ENCODE assay signal across 25 cellular contexts in genomic region chr3:195867631-195868335, GRCh38. TPM values are rescaled to one million over a fixed set of nuclear protein-coding genes. Genes with fewer than 3 reads are reported as not detected.
A peak's percentile ranks its signal among the peaks of the same experiment; 100 is the strongest.
DNase-seq lines count a peak whose midpoint lies in the region; ATAC-seq, FAIRE-seq and TF ChIP-seq lines count a peak whose summit lies in the region.
"Had no signal": no experiment of that assay in that cellular context is flagged by ENCODE, and none has a peak within 500 bp of the region (broad histone marks: within the 10 kb centered on the region; RNA-seq: fewer than 3 reads in every experiment).

No MANE protein-coding gene starts in this region.

- H3K79me2 ChIP-seq in GM12878 (ENCODE audit: control insufficient read depth, insufficient read depth, low read length), result no peaks in the 10 kb centered on the region

- no peak for FAIRE-seq in GM12878 (lab: Jason Lieb, UNC)
- FAIRE-seq: A204.1, GM19239 had no signal

- TF ChIP-seq CTCF in heart right ventricle (IDR thresholded peaks at IDR 0.05) (no peak), GM12878 (IDR thresholded peaks at IDR 0.05 in 2 of 3, conservative IDR thresholded peaks at IDR 0.05 in 1 of 3; ENCODE audit: control insufficient read depth in 2 of 3, extremely low read depth in 1 of 3, insufficient read depth in 1 of 3, low read depth in 3 of 3, low read length in 3 of 3) (no peak), upper lobe of right lung (IDR thresholded peaks at IDR 0.05) (no peak)

- RAD21 ChIA-PET in GM12878 (lab: Charles Lee; ENCODE audit: unreplicated experiment), result no interaction called here

- H4K91ac ChIP-seq in neuronal stem cell (ENCODE audit: low read depth, low read length, poor library complexity), result no peak overlapping the region

- H3K9ac ChIP-seq in GM12878 (ENCODE audit: control insufficient read depth, insufficient read depth, low read length), result no peak overlapping the region
- H3K9ac ChIP-seq in neuronal stem cell (ENCODE audit: low read depth, low read length, poor library complexity), result peak overlapping the region; percentile 4

- no peaks in the 10 kb centered on the region for H4K20me1 ChIP-seq in GM12878 (ENCODE audit: control insufficient read depth, insufficient read depth)

- DNase-seq in left ventricle myocardium superior, result peak; percentile 23
- DNase-seq in heart right ventricle, result no peak
- no peak for DNase-seq in GM12878 (ENCODE audit: low read depth, low spot score)
- DNase-seq in neuronal stem cell (ENCODE audit: low spot score), result no peak
- peak; percentile 66 for DNase-seq in upper lobe of right lung
- DNase-seq in NCI-H1417 treated with DMSO at 0.1 percent for 48 hours (lab: John Stamatoyannopoulos, UW), result no peak
- no peak for DNase-seq in NCI-H2029 (lab: John Stamatoyannopoulos, UW)
- DNase-seq: Calu3; CD8-positive, alpha-beta memory T cell; GDM1; GOT3; MG63; NCI-H1048; NCI-H1436; NCI-H187 treated with DMSO at 0.1 percent for 48 hours; NCI-H2227 treated with DMSO at 0.1 percent for 48 hours; NCI-H510A treated with DMSO at 0.1 percent for 48 hours; NCI-H748 treated with DMSO at 0.1 percent for 48 hours; NK-92 treated with Interleukin-12 subunit alpha and Interleukin-12 subunit beta, amount 100 ng/mL, for 24 hours; SJCRH30 had no signal

- peak overlapping the region; percentile 82 for H4K8ac ChIP-seq in neuronal stem cell (ENCODE audit: low read depth, low read length)

- no peak overlapping the region for H3K4me2 ChIP-seq in GM12878 (ENCODE audit: control insufficient read depth, insufficient read depth)
- no peak overlapping the region for H3K4me2 ChIP-seq in neuronal stem cell (ENCODE audit: insufficient read depth, low read length, poor library complexity, severe bottlenecking)

- no peak overlapping the region for H3K14ac ChIP-seq in neuronal stem cell (ENCODE audit: low read length)

- intact Hi-C loops in left ventricle myocardium superior (cut with micrococcal nuclease) (no loop called here), heart right ventricle (cut with DNase I) (no loop called here), GM12878 (cut with micrococcal nuclease; ENCODE audit: unreplicated experiment) (no loop called here), upper lobe of right lung (cut with DNase I) (loop anchor here (10.0 kb wide), 1 partner anchor 47 kb away; no protein-coding TSS in a partner anchor)

- no peak overlapping the region for H2BK15ac ChIP-seq in neuronal stem cell (ENCODE audit: low read length)

- TF ChIP-seq EP300 in GM12878 (IDR thresholded peaks at IDR 0.05; ENCODE audit: borderline replicate concordance in 1 of 2, control insufficient read depth in 1 of 2, low read depth in 2 of 2, low read length in 2 of 2), result no peak

- POLR2A ChIA-PET in GM12878 (lab: Charles Lee), result no interaction called here

- TF ChIP-seq RAD21 in GM12878 (IDR thresholded peaks at IDR 0.05; ENCODE audit: insufficient read depth, low read depth, low read length), result no peak

- no peak for ATAC-seq in left ventricle myocardium superior
- ATAC-seq in heart right ventricle, result no peak
- ATAC-seq in GM12878, result no peak
- no peak for ATAC-seq in upper lobe of right lung

- TF ChIP-seq POLR2A in GM12878 (IDR thresholded peaks at IDR 0.05; ENCODE audit: low read depth, low read length), result no peak

- H2BK12ac ChIP-seq in neuronal stem cell (ENCODE audit: low read length), result no peak overlapping the region

- in situ Hi-C loops in GM12878 (cut with MboI), result no loop called here

- H3K4ac ChIP-seq in neuronal stem cell (ENCODE audit: low read length), result no peak overlapping the region

- CTCF ChIA-PET in GM12878 (lab: Yijun Ruan, JAX), result no interaction called here

- TSS peak; percentile 50 for BruUV-seq in GM12878 (replicated peaks; lab: Mats Ljungman, UMichigan)

- H3K4me1 ChIP-seq in heart right ventricle (peaks cover 0 to 15% (median 13%) of the 10 kb centered on the region in 9 donors), GM12878 (ENCODE audit: control insufficient read depth, insufficient read depth, low read length) (no peaks in the 10 kb centered on the region), neuronal stem cell (ENCODE audit: control insufficient read depth in 2 of 2, insufficient read depth in 1 of 2, low read depth in 1 of 2, low read length in 2 of 2) (peaks cover 0 to 2% of the 10 kb centered on the region in 2 donors), upper lobe of right lung (no peaks in the 10 kb centered on the region)
- H3K4me1 ChIP-seq: SJCRH30 had no signal

- H3K27ac ChIP-seq in heart right ventricle (no peak overlapping the region), GM12878 (ENCODE audit: control insufficient read depth, insufficient read depth) (no peak overlapping the region), neuronal stem cell (replicated peaks; ENCODE audit: low read length) (no peak overlapping the region), upper lobe of right lung (no peak overlapping the region)
- H3K27ac ChIP-seq: C4-2B, SJCRH30 had no signal

- H2BK120ac ChIP-seq in neuronal stem cell (ENCODE audit: low read depth, low read length), result no peak overlapping the region

- H2AK5ac ChIP-seq in neuronal stem cell (ENCODE audit: low read depth, low read length), result no peak overlapping the region

- H3K36me3 ChIP-seq in heart right ventricle, result peaks cover 0 to 77% (median 6%) of the 10 kb centered on the region in 9 donors
- peaks cover 0 to 17% of the 10 kb centered on the region in 2 experiments; a peak in 3 of 4 replicates for H3K36me3 ChIP-seq in GM12878 (ENCODE audit: control insufficient read depth in 2 of 2, insufficient read depth in 2 of 2, low read length in 1 of 2)
- peaks cover 10 to 18% of the 10 kb centered on the region in 2 donors for H3K36me3 ChIP-seq in neuronal stem cell (replicated peaks in 1 of 2; ENCODE audit: control insufficient read depth in 2 of 2, insufficient read depth in 2 of 2, low read length in 2 of 2)
- peaks cover 13% of the 10 kb centered on the region for H3K36me3 ChIP-seq in upper lobe of right lung

- H3K9me3 ChIP-seq in heart right ventricle, result no peaks in the 10 kb centered on the region
- no peaks in the 10 kb centered on the region for H3K9me3 ChIP-seq in GM12878 (replicated peaks; ENCODE audit: control insufficient read depth, insufficient read depth, low read length)
- no peaks in the 10 kb centered on the region for H3K9me3 ChIP-seq in neuronal stem cell (replicated peaks in 1 of 2; ENCODE audit: control insufficient read depth in 2 of 2, insufficient read depth in 1 of 2, low read depth in 1 of 2, low read length in 2 of 2)
- no peaks in the 10 kb centered on the region for H3K9me3 ChIP-seq in upper lobe of right lung
- H3K9me3 ChIP-seq: MG63, SJCRH30 had no signal

- H2BK5ac ChIP-seq in neuronal stem cell (ENCODE audit: low read length), result no peak overlapping the region

- SMC1A ChIA-PET in GM12878 (lab: Charles Lee; ENCODE audit: uncharacterized antibody, unreplicated experiment), result no interaction called here

- H3K27me3 ChIP-seq in heart right ventricle (no peaks in the 10 kb centered on the region), GM12878 (replicated peaks in 1 of 2; ENCODE audit: control insufficient read depth in 2 of 2, insufficient read depth in 2 of 2, low read length in 1 of 2) (no peaks in the 10 kb centered on the region), neuronal stem cell (ENCODE audit: control insufficient read depth in 3 of 3, insufficient read depth in 3 of 3, low read depth in 1 of 3, low read length in 3 of 3) (no peaks in the 10 kb centered on the region), upper lobe of right lung (no peaks in the 10 kb centered on the region)
- H3K27me3 ChIP-seq: MG63, SJCRH30 had no signal

- no peak overlapping the region for H3K18ac ChIP-seq in neuronal stem cell (ENCODE audit: low read length)

- peak overlapping the region; percentile 43 for H3K23ac ChIP-seq in neuronal stem cell (ENCODE audit: low read depth, low read length, poor library complexity)

- H3K4me3 ChIP-seq in heart right ventricle (no peak overlapping the region), GM12878 (no peak overlapping the region), neuronal stem cell (ENCODE audit: low read length in 2 of 2) (no peak overlapping the region), upper lobe of right lung (no peak overlapping the region)
- H3K4me3 ChIP-seq: MG63, SJCRH30 had no signal

- H3K79me1 ChIP-seq in neuronal stem cell (ENCODE audit: low read depth, low read length), result peaks cover 5% of the 10 kb centered on the region

- 88 to 94% methylated on average over 34 to 40 of the region's 40 CpGs for WGBS in heart right ventricle, 2 donors
- 94% methylated on average over 18 of the region's 40 CpGs for WGBS in GM12878 (ENCODE audit: insufficient coverage, insufficient replicate concordance, low lambda C conversion rate, missing lambda C conversion rate)
- no CpG with 5 or more reads among the region's 40 CpGs for WGBS in neuronal stem cell (ENCODE audit: extremely low coverage in 2 of 2, insufficient read length in 2 of 2, insufficient replicate concordance in 1 of 2), 2 donors

- H2AFZ ChIP-seq in GM12878 (ENCODE audit: control insufficient read depth, low read depth, low read length) (no peak overlapping the region), neuronal stem cell (ENCODE audit: low read length) (no peak overlapping the region)

RNA-seq across cellular contexts. Expression of gene TNK2, which starts 40.6 kb away (rescaled TPM):
- total RNA-seq in left ventricle myocardium superior (28.9 TPM), heart right ventricle (10 to 100 TPM; 17.6 to 47.3 (median 32.2) TPM), GM12878 (2014; rRNA removed) (12.9 and 13.9 TPM in 2 replicates), GM12878 (2014; rRNA removed; fragmentation: Illumina TruSeq; extraction: Trizol) (10.2 and 10.7 TPM in 2 replicates), GM12878 (2021) (47.8 and 49.3 TPM in 2 replicates), upper lobe of right lung (58.8 TPM)
- polyA plus RNA-seq in heart right ventricle (10 to 100 TPM; 31.3 to 48.3 TPM), GM12878 (2011; rRNA removed) (6.3 and 12.3 TPM in 2 replicates), GM12878 (2014; fragmentation: Illumina TruSeq; extraction: Trizol) (3.6 and 10.8 TPM in 2 replicates), GM12878 (2014; fragmentation: Nextera tagmentation; extraction: Ambion mirVana) (under 1 TPM; 0.13 to 0.42 TPM), GM12878 (2014; rRNA removed) (35.8 and 48.5 TPM in 2 replicates), GM12878 (2016; fragmentation: Nextera tagmentation; extraction: Ambion mirVana) (1 to 10 TPM; 2.9 to 3.9 TPM)
- total RNA-seq in GM12878 (2013; cell fraction: nucleolus; rRNA removed), result 30.8 and 36.7 TPM in 2 replicates
- polyA plus RNA-seq in GM12878 (2011; ENCODE audit: low read depth), result 5.2 TPM
- 12.7 and 14.8 TPM in 2 replicates for polyA plus RNA-seq in GM12878 (2011; cell fraction: cytosol; rRNA removed)
- 133 and 156 TPM in 2 replicates for polyA plus RNA-seq in GM12878 (2011; cell fraction: nucleus; rRNA removed)
- polyA plus RNA-seq in GM12878 (2012), result 23.1 and 27.7 TPM in 2 replicates
- 13.1 and 29.2 TPM in 2 replicates for polyA minus RNA-seq in GM12878 (2011; rRNA and poly(A)+ RNA removed)
- polyA minus RNA-seq in GM12878 (2011; cell fraction: cytosol; rRNA and poly(A)+ RNA removed), result 13.3 and 17.2 TPM in 2 replicates
- 20.7 and 34.6 TPM in 2 replicates for polyA minus RNA-seq in GM12878 (2011; cell fraction: nucleus; rRNA and poly(A)+ RNA removed)
- polyA plus RNA-seq in neuronal stem cell (2013, experiment 1 of 2), result 21.3 TPM
- polyA plus RNA-seq in neuronal stem cell (2013, experiment 2 of 2), result 20.7 TPM

RNA-seq across cellular contexts. Expression of gene MUC4, which starts 56.1 kb away (rescaled TPM):
- total RNA-seq in left ventricle myocardium superior (not detected), heart right ventricle (not detected), GM12878 (2014; rRNA removed) (0.16 and 0.23 TPM in 2 replicates), GM12878 (2014; rRNA removed; fragmentation: Illumina TruSeq; extraction: Trizol) (0.14 and 0.31 TPM in 2 replicates), GM12878 (2021) (0.46 and 0.51 TPM in 2 replicates), upper lobe of right lung (1.1 TPM)
- polyA plus RNA-seq in heart right ventricle (under 1 TPM in 1 of 2 donors, not detected in 1; 0.01 TPM), GM12878 (2011; rRNA removed) (not detected in 2 replicates), GM12878 (2014; fragmentation: Illumina TruSeq; extraction: Trizol) (0.32 TPM in 1 of 2 replicates, not detected in the other), GM12878 (2014; fragmentation: Nextera tagmentation; extraction: Ambion mirVana) (under 1 TPM in 1 of 2 experiments, not detected in 1; 0.02 TPM), GM12878 (2014; rRNA removed) (0.05 and 0.72 TPM in 2 replicates), GM12878 (2016; fragmentation: Nextera tagmentation; extraction: Ambion mirVana) (not detected)
- 0.19 TPM in 1 of 2 replicates, not detected in the other for total RNA-seq in GM12878 (2013; cell fraction: nucleolus; rRNA removed)
- 0.54 TPM for polyA plus RNA-seq in GM12878 (2011; ENCODE audit: low read depth)
- polyA plus RNA-seq in GM12878 (2011; cell fraction: cytosol; rRNA removed), result not detected in 2 replicates
- polyA plus RNA-seq in GM12878 (2011; cell fraction: nucleus; rRNA removed), result under 0.01 TPM in 1 of 2 replicates, not detected in the other
- polyA plus RNA-seq in GM12878 (2012), result 0.81 and 0.86 TPM in 2 replicates
- 0.07 and 0.15 TPM in 2 replicates for polyA minus RNA-seq in GM12878 (2011; rRNA and poly(A)+ RNA removed)
- polyA minus RNA-seq in GM12878 (2011; cell fraction: cytosol; rRNA and poly(A)+ RNA removed), result not detected in 2 replicates
- under 0.01 TPM in 1 of 2 replicates, not detected in the other for polyA minus RNA-seq in GM12878 (2011; cell fraction: nucleus; rRNA and poly(A)+ RNA removed)
- 0.03 TPM for polyA plus RNA-seq in neuronal stem cell (2013, experiment 1 of 2)
- polyA plus RNA-seq in neuronal stem cell (2013, experiment 2 of 2), result not detected
- total RNA-seq: Daoy, LHCN-M2 had no signal
- polyA plus RNA-seq: CD8-positive, alpha-beta memory T cell had no signal

Comparison
In these comparisons a context has a peak if more than half of its experiments do, and no peak if none do; other contexts are left out.
1. DNase-seq: peak in left ventricle myocardium superior (single experiment) and upper lobe of right lung (single experiment); none in heart right ventricle (0 of 2), GM12878 (single experiment), neuronal stem cell (single experiment), NCI-H1417 treated with DMSO at 0.1 percent for 48 hours (single experiment) and NCI-H2029 (single experiment).